ENCODE assay signal across 12 cellular contexts in genomic region chr10:63901228-63901627, GRCh38.
DNase-seq lines count a peak whose midpoint lies in the region; ATAC-seq and TF ChIP-seq lines count a peak whose summit lies in the region.
"Had no signal": no experiment of that assay in that cellular context is flagged by ENCODE, and none has a peak within 500 bp of the region (broad histone marks: within the 10 kb centered on the region; RNA-seq: fewer than 3 reads in every experiment).

No MANE protein-coding gene starts in this region.

- no peaks in the 10 kb centered on the region for H4K20me1 ChIP-seq in DOHH2 (ENCODE audit: control insufficient read depth, insufficient read depth, low read depth, low read length)
- H4K20me1 ChIP-seq in GM23338 (replicated peaks; ENCODE audit: insufficient read depth), result no peaks in the 10 kb centered on the region
- no peaks in the 10 kb centered on the region for H4K20me1 ChIP-seq in OCI-LY1 (ENCODE audit: insufficient read depth, low read length)

- H3K9me3 ChIP-seq in DOHH2 (ENCODE audit: control insufficient read depth, insufficient read depth, low read length) (no peaks in the 10 kb centered on the region), OCI-LY1 (ENCODE audit: low read length) (no peaks in the 10 kb centered on the region)
- no peaks in the 10 kb centered on the region for H3K9me3 ChIP-seq in CD8-positive, alpha-beta memory T cell (ENCODE audit: low read length)

- peak; percentile 55 for TF ChIP-seq CTCF in DOHH2 (IDR thresholded peaks at IDR 0.05; ENCODE audit: low read depth, low read length, poor library complexity, severe bottlenecking)
- peak; percentile 76 to 82 for TF ChIP-seq CTCF in GM23338 (conservative IDR thresholded peaks at IDR 0.05; ENCODE audit: low read depth in 2 of 2)
- TF ChIP-seq CTCF in OCI-LY1 (IDR thresholded peaks at IDR 0.05; ENCODE audit: low read length), result peak; percentile 57

- H3K27ac ChIP-seq in DOHH2 (ENCODE audit: low read depth, low read length) (no peak overlapping the region), GM23338 (ENCODE audit: low read depth) (no peak overlapping the region), OCI-LY1 (ENCODE audit: low read depth, low read length, poor library complexity, severe bottlenecking) (no peak overlapping the region)
- no peak overlapping the region for H3K27ac ChIP-seq in CD8-positive, alpha-beta memory T cell (ENCODE audit: low read depth, low read length)

- no peak overlapping the region for H3K4me3 ChIP-seq in DOHH2 (ENCODE audit: low read length)
- H3K4me3 ChIP-seq in GM23338, result no peak overlapping the region
- no peak overlapping the region for H3K4me3 ChIP-seq in OCI-LY1 (ENCODE audit: low read depth, low read length, poor library complexity, severe bottlenecking)
- H3K4me3 ChIP-seq in CD8-positive, alpha-beta memory T cell (ENCODE audit: low read length), result no peak overlapping the region

- H3K9ac ChIP-seq in OCI-LY1 (ENCODE audit: low read length), result no peak overlapping the region

- DNase-seq in GM23338 (ENCODE audit: low spot score) (peak; percentile 64), iPS-NIHi11 (ENCODE audit: low spot score) (peak; percentile 39), cerebellar cortex (ENCODE audit: low spot score) (no peak), AG20443 (ENCODE audit: low spot score) (no peak)
- DNase-seq in CD8-positive, alpha-beta memory T cell, result no peak
- no peak for DNase-seq in activated CD8-positive, alpha-beta memory T cell treated with anti-CD3 and anti-CD28 coated beads, Interleukin-2, amount 50 U/mL, for 48 hours
- DNase-seq: activated effector memory CD4-positive, alpha-beta T cell treated with Interleukin-2 at 50 U/mL for 16 hours; kidney glomerular epithelial cell; NCI-H526 treated with DMSO at 0.1 percent for 48 hours; posterior cingulate gyrus had no signal

- H3K4me2 ChIP-seq in DOHH2 (ENCODE audit: low read length), result no peak overlapping the region
- no peak overlapping the region for H3K4me2 ChIP-seq in GM23338
- no peak overlapping the region for H3K4me2 ChIP-seq in OCI-LY1 (ENCODE audit: low read length)

- no peaks in the 10 kb centered on the region for H3F3A ChIP-seq in DOHH2 (ENCODE audit: control insufficient read depth, insufficient read depth)
- no peaks in the 10 kb centered on the region for H3F3A ChIP-seq in GM23338 (replicated peaks; ENCODE audit: low read depth)
- H3F3A ChIP-seq in OCI-LY1 (ENCODE audit: insufficient read depth, low read length), result no peaks in the 10 kb centered on the region

- POLR2A ChIA-PET in CD8-positive, alpha-beta memory T cell (lab: Charles Lee), result no interaction called here

- H3K27me3 Mint-ChIP-seq in GM23338 (ENCODE audit: insufficient read depth, low read depth, poor library complexity), result peaks cover 2% of the 10 kb centered on the region
- peaks cover 0 to 10% of the 10 kb centered on the region in 2 donors for H3K27me3 Mint-ChIP-seq in CD8-positive, alpha-beta memory T cell

- H3K79me2 ChIP-seq in DOHH2 (ENCODE audit: control insufficient read depth, low read length) (no peaks in the 10 kb centered on the region), GM23338 (replicated peaks; ENCODE audit: insufficient read depth) (no peaks in the 10 kb centered on the region), OCI-LY1 (ENCODE audit: insufficient read depth, low read length) (no peaks in the 10 kb centered on the region)

- no peaks in the 10 kb centered on the region for H3K36me3 ChIP-seq in DOHH2 (ENCODE audit: control insufficient read depth, low read length)
- H3K36me3 ChIP-seq in GM23338 (ENCODE audit: insufficient read depth), result no peaks in the 10 kb centered on the region
- H3K36me3 ChIP-seq in OCI-LY1 (ENCODE audit: insufficient read depth, low read length), result no peaks in the 10 kb centered on the region
- no peaks in the 10 kb centered on the region for H3K36me3 ChIP-seq in CD8-positive, alpha-beta memory T cell (ENCODE audit: insufficient read depth, low read length)

- no peaks in the 10 kb centered on the region for H3K36me3 Mint-ChIP-seq in GM23338 (ENCODE audit: low read depth)
- no peaks in the 10 kb centered on the region for H3K36me3 Mint-ChIP-seq in CD8-positive, alpha-beta memory T cell

- no peak overlapping the region for H3K27ac Mint-ChIP-seq in GM23338
- H3K27ac Mint-ChIP-seq in CD8-positive, alpha-beta memory T cell, result no peak overlapping the region

- no peaks in the 10 kb centered on the region; the same call in 2 of the 3 replicates for H3K9me3 Mint-ChIP-seq in GM23338
- H3K9me3 Mint-ChIP-seq in CD8-positive, alpha-beta memory T cell, result peaks cover 0 to 2% (median 0%) of the 10 kb centered on the region in 5 donors

- H3K27me3 ChIP-seq in DOHH2 (ENCODE audit: control insufficient read depth, low read length) (no peaks in the 10 kb centered on the region), GM23338 (ENCODE audit: insufficient read depth) (no peaks in the 10 kb centered on the region), OCI-LY1 (ENCODE audit: insufficient read depth, low read length) (no peaks in the 10 kb centered on the region)
- H3K27me3 ChIP-seq in CD8-positive, alpha-beta memory T cell (ENCODE audit: insufficient read depth, low read length, poor library complexity, severe bottlenecking), result no peaks in the 10 kb centered on the region

- H2AFZ ChIP-seq in GM23338, result no peak overlapping the region
- no peak overlapping the region for H2AFZ ChIP-seq in OCI-LY1 (ENCODE audit: low read length)

- H3K4me1 Mint-ChIP-seq in GM23338, result no peaks in the 10 kb centered on the region
- no peaks in the 10 kb centered on the region for H3K4me1 Mint-ChIP-seq in CD8-positive, alpha-beta memory T cell

- no peak overlapping the region for H3K4me3 Mint-ChIP-seq in GM23338
- H3K4me3 Mint-ChIP-seq in CD8-positive, alpha-beta memory T cell, result no peak overlapping the region

- H3K4me1 ChIP-seq in DOHH2 (ENCODE audit: control insufficient read depth, low read length), result no peaks in the 10 kb centered on the region
- no peaks in the 10 kb centered on the region for H3K4me1 ChIP-seq in GM23338 (ENCODE audit: insufficient read depth)
- H3K4me1 ChIP-seq in OCI-LY1 (ENCODE audit: insufficient read depth, low read length, severe bottlenecking), result no peaks in the 10 kb centered on the region
- no peaks in the 10 kb centered on the region for H3K4me1 ChIP-seq in CD8-positive, alpha-beta memory T cell (ENCODE audit: insufficient read depth, low read length)

- H3K9me2 ChIP-seq in DOHH2 (replicated peaks; ENCODE audit: control insufficient read depth, low read length) (no peaks in the 10 kb centered on the region), GM23338 (ENCODE audit: insufficient read depth) (no peaks in the 10 kb centered on the region), OCI-LY1 (ENCODE audit: low read depth, low read length) (no peaks in the 10 kb centered on the region)

- CTCF ChIA-PET in CD8-positive, alpha-beta memory T cell (lab: Charles Lee), result no interaction called here

- peak; percentile 88 for ATAC-seq in GM23338

TF ChIP-seq in GM23338, 12 proteins besides CTCF, POLR2A, EP300 and RAD21 (continues in another document):
- TF ChIP-seq JUNB (IDR thresholded peaks at IDR 0.05; ENCODE audit: unreplicated experiment) (no peak), REST (IDR thresholded peaks at IDR 0.05; ENCODE audit: unreplicated experiment) (no peak)

Comparison
In these comparisons a context has a peak if more than half of its experiments do, and no peak if none do; other contexts are left out.
1. DNase-seq: peak in GM23338 (single experiment) and iPS-NIHi11 (single experiment); none in CD8-positive, alpha-beta memory T cell (0 of 5), activated CD8-positive, alpha-beta memory T cell treated with anti-CD3 and anti-CD28 coated beads, Interleukin-2, amount 50 U/mL, for 48 hours (single experiment), cerebellar cortex (single experiment) and AG20443 (single experiment).
2. Peak in every context shown above with its lines, with median percentiles within 50 percentile points of each other: CTCF ChIP-seq.